ENCODE assay signal across 8 cellular contexts in the genomic region with DNA sequence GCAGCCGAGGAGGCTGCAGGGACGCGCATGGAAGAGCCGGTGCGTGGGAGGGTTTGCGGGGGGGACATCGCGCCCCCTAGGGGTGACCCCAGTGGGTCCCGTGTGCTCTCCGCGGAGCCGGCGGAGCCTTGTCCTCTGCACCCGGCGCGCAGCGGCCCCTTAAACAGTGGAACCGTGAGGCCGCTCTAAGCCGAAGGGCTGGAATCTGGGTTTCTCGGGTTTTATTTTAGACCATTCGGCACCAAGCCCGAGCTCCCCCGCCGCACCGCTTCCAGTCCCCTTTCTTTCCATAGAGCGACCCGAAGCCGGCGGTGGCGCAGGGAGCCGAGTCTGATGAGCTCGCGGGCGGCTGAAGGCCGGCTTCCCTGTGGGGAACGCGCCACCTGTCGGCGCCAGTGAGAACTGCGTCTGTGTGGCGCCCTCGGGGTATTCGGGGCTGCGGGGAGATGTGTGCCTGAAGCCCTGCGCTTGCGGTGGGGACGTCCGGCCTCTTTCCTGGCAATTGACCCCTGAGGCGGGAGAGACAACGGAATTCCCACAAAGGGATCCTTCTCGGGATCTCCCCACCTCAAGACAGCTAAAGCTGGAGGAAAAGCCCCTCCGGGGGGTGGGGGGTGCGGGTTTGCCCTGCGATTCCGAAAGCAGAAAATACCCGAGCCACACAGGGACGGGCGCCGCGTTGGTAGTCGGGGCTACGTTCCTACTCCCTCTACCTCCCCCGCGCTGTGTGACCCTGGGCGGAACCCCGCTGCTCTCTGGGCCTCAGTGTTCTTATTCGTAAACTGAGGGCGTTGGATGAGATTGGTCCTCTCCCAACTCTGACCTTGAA. TPM values are rescaled to one million over a fixed set of nuclear protein-coding genes. Genes with fewer than 3 reads are reported as not detected.
DNase-seq lines count a peak whose midpoint lies in the region; ATAC-seq and TF ChIP-seq lines count a peak whose summit lies in the region.

No MANE protein-coding gene starts in this region.

- peak overlapping the region; percentile 72 for H2AFZ ChIP-seq in GM23248

- H4K20me1 ChIP-seq in GM23248 (ENCODE audit: insufficient read depth), result no peaks in the 10 kb centered on the region

- 9 to 10% methylated on average over 61 of the region's 69 CpGs for WGBS in GM23248 (ENCODE audit: low coverage in 1 of 2, low lambda C conversion rate in 2 of 2, missing lambda C conversion rate in 2 of 2), 2 experiments

- H3K4me2 ChIP-seq in GM23248 (ENCODE audit: unreplicated experiment), result peak overlapping the region; percentile 78

- no peaks in the 10 kb centered on the region for H3K9me3 ChIP-seq in GM23248 (ENCODE audit: low read depth)
- no peaks in the 10 kb centered on the region for H3K9me3 ChIP-seq in uterus

- peak overlapping the region; percentile 73 for H3K4me3 ChIP-seq in GM23248
- peak overlapping the region; percentile 44 for H3K4me3 ChIP-seq in rectal smooth muscle tissue (ENCODE audit: low read length)
- H3K4me3 ChIP-seq in uterus, result no peak overlapping the region

- peak; percentile 94 for ATAC-seq in left ventricle myocardium superior

- in situ Hi-C loops in GM23248 (cut with MboI), result loop anchor here (25.0 kb wide), 1 partner anchor 293 kb away; no protein-coding TSS in a partner anchor

- no peaks in the 10 kb centered on the region for H3F3A ChIP-seq in GM23248 (ENCODE audit: insufficient read depth)

- H3K36me3 ChIP-seq in GM23248 (ENCODE audit: low read depth) (no peaks in the 10 kb centered on the region), rectal smooth muscle tissue (ENCODE audit: control insufficient read depth, insufficient read depth, low read length) (no peaks in the 10 kb centered on the region), uterus (no peaks in the 10 kb centered on the region)

- H3K9ac ChIP-seq in GM23248, result peak overlapping the region; percentile 53
- no peak overlapping the region for H3K9ac ChIP-seq in rectal smooth muscle tissue (ENCODE audit: low read length)

- peak; percentile 75 to 92 (median 82) for TF ChIP-seq CTCF in uterus (IDR thresholded peaks at IDR 0.05)

- H3K4me1 ChIP-seq in GM23248 (ENCODE audit: insufficient read depth) (0 out of 2 replicates have a peak, but pooled peaks cover 4% of the 10 kb centered on the region), rectal smooth muscle tissue (ENCODE audit: control insufficient read depth, insufficient read depth, low read length) (peaks cover 6% of the 10 kb centered on the region), uterus (peaks cover 0 to 12% of the 10 kb centered on the region in 2 donors)

- DNase-seq in ELF-1 (ENCODE audit: low read depth, low spot score), result peak; percentile 97
- peak; percentile 94 for DNase-seq in GM23248
- peak; percentile 24 to 32 for DNase-seq in Kasumi-1 (lab: John Stamatoyannopoulos, UW)
- peak; percentile 32 for DNase-seq in SKM-1 treated with dmso at 0.1 percent for 144 hours (lab: John Stamatoyannopoulos, UW; ENCODE audit: unreplicated experiment)
- peak; percentile 74 for DNase-seq in activated naive CD8-positive, alpha-beta T cell treated with anti-CD3 and anti-CD28 coated beads, Interleukin-2, amount 50 U/mL, for 16 hours (ENCODE audit: low read depth, low spot score)
- DNase-seq in left ventricle myocardium superior, result peak; percentile 90
- DNase-seq in uterus, result peak; percentile 40 to 72

- no peak for TF ChIP-seq POLR2A in uterus (IDR thresholded peaks at IDR 0.05)

- H3K27me3 ChIP-seq in GM23248 (replicated peaks; ENCODE audit: insufficient read depth), result peaks cover 18% of the 10 kb centered on the region
- peaks cover 72% of the 10 kb centered on the region for H3K27me3 ChIP-seq in rectal smooth muscle tissue (ENCODE audit: control insufficient read depth, insufficient read depth, low read length)
- peaks cover 4 to 90% of the 10 kb centered on the region in 2 donors for H3K27me3 ChIP-seq in uterus

- H3K27ac ChIP-seq in GM23248 (peak overlapping the region; percentile 27; the same call in 1 of the 2 replicates), rectal smooth muscle tissue (ENCODE audit: low read depth, low read length) (no peak overlapping the region), uterus (no peak overlapping the region)

- H3K9me2 ChIP-seq in GM23248 (ENCODE audit: insufficient read depth), result no peaks in the 10 kb centered on the region

- intact Hi-C loops in left ventricle myocardium superior (cut with micrococcal nuclease), result loop anchor here (10.0 kb wide), 1 partner anchor 641 kb away; no protein-coding TSS in a partner anchor
- intact Hi-C loops in uterus (cut with DNase I; ENCODE audit: low total_unique reads), result no loop called here

- H3K79me2 ChIP-seq in GM23248 (ENCODE audit: insufficient read depth), result no peaks in the 10 kb centered on the region

RNA-seq across cellular contexts. Expression of gene EN1, which starts 8.2 kb away (rescaled TPM):
- total RNA-seq in GM23248 (2014; rRNA removed; shearing (Covaris generic)), result 7.0 and 9.1 TPM in 2 replicates
- polyA plus RNA-seq in GM23248 (2016; fragmentation: Nextera tagmentation; extraction: Ambion mirVana), result 4.1 and 5.3 TPM in 2 replicates
- total RNA-seq in left ventricle myocardium superior (not detected), uterus (not detected)

Comparison
In these comparisons a context has a peak if more than half of its experiments do, and no peak if none do; other contexts are left out.
1. DNase-seq: peak in every context shown above with its lines; median percentile 97 in ELF-1; 94 in GM23248; 90 in left ventricle myocardium superior; 74 in activated naive CD8-positive, alpha-beta T cell treated with anti-CD3 and anti-CD28 coated beads, Interleukin-2, amount 50 U/mL, for 16 hours; 56 in uterus; 32 in SKM-1 treated with dmso at 0.1 percent for 144 hours; 28 in Kasumi-1.
2. H3K4me3 ChIP-seq: peak in GM23248 (single experiment) and rectal smooth muscle tissue (single experiment); none in uterus (0 of 2).